In genomic region chr1:52506920-52507546, GRCh38 we compare ENCODE assay signal across 16 cellular contexts. TPM values are rescaled to one million over a fixed set of nuclear protein-coding genes. Genes with fewer than 3 reads are reported as not detected.
DNase-seq lines count a peak whose midpoint lies in the region; ATAC-seq and TF ChIP-seq lines count a peak whose summit lies in the region.
"Had no signal": no experiment of that assay in that cellular context is flagged by ENCODE, and none has a peak within 500 bp of the region (broad histone marks: within the 10 kb centered on the region; RNA-seq: fewer than 3 reads in every experiment).

No MANE protein-coding gene starts in this region.

- CTCF ChIA-PET in WTC11 (lab: Charles Lee): no interaction called here

- H3K27me3 Mint-ChIP-seq in activated T-cell treated with anti-CD3 and anti-CD28 coated beads, Interleukin-2, amount 50 U/mL, for 24 hours: no peaks in the 10 kb centered on the region
- no peaks in the 10 kb centered on the region for H3K27me3 Mint-ChIP-seq in WTC11 (ENCODE audit: low read depth)
- no peaks in the 10 kb centered on the region for H3K27me3 Mint-ChIP-seq in mesothelial cell of epicardium (ENCODE audit: low read depth)
- H3K27me3 Mint-ChIP-seq: B cell, IgD-negative memory B cell had no signal

- no peak for DNase-seq in activated T-cell treated with anti-CD3 and anti-CD28 coated beads, Interleukin-2, amount 50 U/mL, for 24 hours
- no peak for DNase-seq in activated T-cell treated with anti-CD3 and anti-CD28 coated beads, Interleukin-2, amount 50 U/mL, for 1 hour
- DNase-seq in WTC11 (ENCODE audit: low spot score) (no peak), mesothelial cell of epicardium (ENCODE audit: low spot score in 2 of 2, unreplicated experiment in 2 of 2) (no peak), HCEC 1CT (no peak)
- DNase-seq: CD8-positive, alpha-beta T cell; DMS 273 treated with DMSO at 0.1 percent for 48 hours; DMS53; DND-41; EL; HFFc6 had no signal

- POLR2A ChIA-PET in WTC11 (lab: Charles Lee): no interaction called here

- TF ChIP-seq CTCF in WTC11 (IDR thresholded peaks at IDR 0.05) (no peak), mesothelial cell of epicardium (IDR thresholded peaks at IDR 0.05; ENCODE audit: unreplicated experiment) (no peak)

- no peaks in the 10 kb centered on the region for H3K9me3 Mint-ChIP-seq in activated T-cell treated with anti-CD3 and anti-CD28 coated beads, Interleukin-2, amount 50 U/mL, for 24 hours
- no peaks in the 10 kb centered on the region for H3K9me3 Mint-ChIP-seq in WTC11
- no peaks in the 10 kb centered on the region for H3K9me3 Mint-ChIP-seq in mesothelial cell of epicardium
- H3K9me3 Mint-ChIP-seq: CD8-positive, alpha-beta T cell; GM23338; HFFc6 had no signal

- peak overlapping the region; percentile 6 for H3K27ac Mint-ChIP-seq in activated T-cell treated with anti-CD3 and anti-CD28 coated beads, Interleukin-2, amount 50 U/mL, for 24 hours
- H3K27ac Mint-ChIP-seq in WTC11 (peak overlapping the region; percentile 43), mesothelial cell of epicardium (peak overlapping the region; percentile 52)
- H3K27ac Mint-ChIP-seq: B cell; CD8-positive, alpha-beta T cell; GM23338; HFFc6; IgD-negative memory B cell had no signal

- no peak overlapping the region for H3K4me3 Mint-ChIP-seq in activated T-cell treated with anti-CD3 and anti-CD28 coated beads, Interleukin-2, amount 50 U/mL, for 24 hours
- H3K4me3 Mint-ChIP-seq in WTC11 (no peak overlapping the region), mesothelial cell of epicardium (no peak overlapping the region)
- H3K4me3 Mint-ChIP-seq: B cell; CD8-positive, alpha-beta T cell; GM23338; HFFc6; IgD-negative memory B cell had no signal

- H3K36me3 Mint-ChIP-seq in activated T-cell treated with anti-CD3 and anti-CD28 coated beads, Interleukin-2, amount 50 U/mL, for 24 hours (ENCODE audit: low read depth): peaks cover 71% of the 10 kb centered on the region
- peaks cover 2% of the 10 kb centered on the region; the same call in 1 of the 2 replicates for H3K36me3 Mint-ChIP-seq in WTC11
- peaks cover 31% of the 10 kb centered on the region for H3K36me3 Mint-ChIP-seq in mesothelial cell of epicardium

- peaks cover 18% of the 10 kb centered on the region for H3K4me1 Mint-ChIP-seq in activated T-cell treated with anti-CD3 and anti-CD28 coated beads, Interleukin-2, amount 50 U/mL, for 24 hours (ENCODE audit: low read depth)
- H3K4me1 Mint-ChIP-seq in WTC11 (0 out of 2 replicates have a peak, but pooled peaks cover 3% of the 10 kb centered on the region), mesothelial cell of epicardium (no peaks in the 10 kb centered on the region)
- H3K4me1 Mint-ChIP-seq: GM23338 had no signal

- ATAC-seq in WTC11 (no peak), HG03442 (IDR thresholded peaks at IDR 0.05; ENCODE audit: unreplicated experiment) (no peak)
- ATAC-seq: CD8-positive, alpha-beta T cell; GM23338; HCT116 had no signal

TF ChIP-seq in WTC11, 78 proteins besides CTCF, POLR2A, EP300 and RAD21:
- TF ChIP-seq KAT7 (CRISPR knock-in tag; IDR thresholded peaks at IDR 0.05; ENCODE audit: borderline replicate concordance) (no peak), CBFB (CRISPR knock-in tag; IDR thresholded peaks at IDR 0.05; ENCODE audit: low read depth) (no peak), HMGXB4 (CRISPR knock-in tag; IDR thresholded peaks at IDR 0.05) (no peak), ETV6 (CRISPR knock-in tag; IDR thresholded peaks at IDR 0.05) (no peak), TEAD4 (CRISPR knock-in tag; IDR thresholded peaks at IDR 0.05) (no peak), MXD4 (CRISPR knock-in tag; IDR thresholded peaks at IDR 0.05; ENCODE audit: borderline replicate concordance) (no peak), TEAD1 (CRISPR knock-in tag; IDR thresholded peaks at IDR 0.05) (no peak), E2F1 (CRISPR knock-in tag; IDR thresholded peaks at IDR 0.05) (no peak), ZNF512 (CRISPR knock-in tag; IDR thresholded peaks at IDR 0.05; ENCODE audit: borderline replicate concordance) (no peak), ELF4 (CRISPR knock-in tag; IDR thresholded peaks at IDR 0.05; ENCODE audit: low read depth) (no peak), GRHL2 (CRISPR knock-in tag; IDR thresholded peaks at IDR 0.05; ENCODE audit: insufficient replicate concordance, severe bottlenecking) (no peak), GTF2I (CRISPR knock-in tag; conservative IDR thresholded peaks at IDR 0.05) (no peak), NR1H2 (CRISPR knock-in tag; IDR thresholded peaks at IDR 0.05) (no peak), E2F4 (CRISPR knock-in tag; IDR thresholded peaks at IDR 0.05; ENCODE audit: borderline replicate concordance, low read depth) (no peak), E2F5 (CRISPR knock-in tag; IDR thresholded peaks at IDR 0.05) (no peak), NR2C2 (CRISPR knock-in tag; IDR thresholded peaks at IDR 0.05) (no peak), JUN (CRISPR knock-in tag; IDR thresholded peaks at IDR 0.05) (no peak), PRRX2 (CRISPR knock-in tag; IDR thresholded peaks at IDR 0.05) (no peak)
TF ChIP-seq in WTC11: peak in this region for 0.

RNA-seq across cellular contexts. Expression of gene TUT4, which starts 45.9 kb away (rescaled TPM):
- total RNA-seq in WTC11 (2021): 57.4 to 63.6 TPM (median 63.3 TPM) in 3 replicates
- total RNA-seq in mesothelial cell of epicardium: 123 to 132 TPM (median 129 TPM) in 3 replicates
